Comparison of ENCODE assay signal across 8 cellular contexts in the genomic region with DNA sequence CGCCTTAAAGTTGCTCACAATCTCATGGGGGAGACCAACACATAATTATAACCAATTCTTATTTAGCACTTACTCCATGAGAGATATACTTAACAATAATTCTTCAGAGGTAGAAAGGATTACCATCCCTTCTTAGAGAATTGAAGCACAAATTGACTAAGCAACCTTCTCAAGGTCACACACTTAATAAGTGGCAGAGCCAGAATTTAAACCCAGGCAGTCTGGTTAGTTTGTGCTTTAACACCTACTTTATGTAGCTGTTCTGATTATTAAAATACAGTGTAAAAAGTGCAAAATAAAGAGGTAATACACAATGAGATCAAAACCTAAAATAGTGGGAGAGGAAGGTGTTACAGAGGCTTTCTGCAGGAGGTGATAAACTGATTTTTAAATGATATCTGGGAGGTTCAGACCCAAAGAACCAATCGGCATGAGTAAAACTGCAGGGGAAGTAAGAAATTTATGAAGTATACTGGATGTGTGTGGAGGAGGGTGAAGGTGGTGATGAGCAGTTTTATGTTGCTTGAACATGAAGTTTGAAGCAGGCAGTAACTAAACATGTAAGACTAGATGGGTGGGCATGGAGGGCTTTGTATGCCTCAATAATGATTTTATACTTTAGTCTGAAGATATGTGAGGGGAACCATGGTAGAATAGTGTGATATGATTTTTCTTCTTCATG. TPM values are rescaled to one million over a fixed set of nuclear protein-coding genes. Genes with fewer than 3 reads are reported as not detected.
DNase-seq lines count a peak whose midpoint lies in the region; ATAC-seq and TF ChIP-seq lines count a peak whose summit lies in the region.

No MANE protein-coding gene starts in this region.

- H3K4me1 Mint-ChIP-seq in activated CD4-positive, alpha-beta T cell treated with anti-CD3 and anti-CD28 coated beads for 36 hours: peaks cover 75% of the 10 kb centered on the region
- peaks cover 66 to 87% of the 10 kb centered on the region in 2 donors for H3K4me1 Mint-ChIP-seq in effector memory CD8-positive, alpha-beta T cell (ENCODE audit: low read depth in 2 of 2)
- H3K4me1 Mint-ChIP-seq in stimulated activated memory B cell treated with anti-CD40 and anti-IgM and Interleukin-4, amounts not matched to agents 10 μg/mL and 1 μg/mL and 100 μg/mL, for 72 hours: peaks cover 81% of the 10 kb centered on the region

- CTCF ChIA-PET in activated CD4-positive, alpha-beta T cell treated with anti-CD3 and anti-CD28 coated beads for 36 hours (lab: Charles Lee): interaction anchor here (0.6 to 2.8 kb wide), 26 partner anchors 8 to 170 kb away, joined by 3 to 34 read pairs (median 6); a partner anchor contains a TSS

- intact Hi-C loops in activated CD4-positive, alpha-beta T cell treated with anti-CD3 and anti-CD28 coated beads for 36 hours (cut with DNase I, micrococcal nuclease): loop anchor here (2.0 kb wide), 2 partner anchors 43 to 79 kb away; no protein-coding TSS in a partner anchor
- intact Hi-C loops in ascending aorta (cut with DNase I): no loop called here

- H3K27me3 ChIP-seq in RWPE2 (ENCODE audit: insufficient read depth, poor library complexity, severe bottlenecking) (no peaks in the 10 kb centered on the region), ascending aorta (no peaks in the 10 kb centered on the region)

- no peaks in the 10 kb centered on the region for H3K9me3 Mint-ChIP-seq in activated CD4-positive, alpha-beta T cell treated with anti-CD3 and anti-CD28 coated beads for 36 hours (ENCODE audit: low read depth)
- no peaks in the 10 kb centered on the region for H3K9me3 Mint-ChIP-seq in effector memory CD8-positive, alpha-beta T cell
- H3K9me3 Mint-ChIP-seq in stimulated activated memory B cell treated with anti-CD40 and anti-IgM and Interleukin-4, amounts not matched to agents 10 μg/mL and 1 μg/mL and 100 μg/mL, for 72 hours: no peaks in the 10 kb centered on the region

- no peaks in the 10 kb centered on the region for H3K9me3 ChIP-seq in RWPE2 (ENCODE audit: severe bottlenecking)
- no peaks in the 10 kb centered on the region for H3K9me3 ChIP-seq in ascending aorta

- H3K36me3 ChIP-seq in RWPE2 (ENCODE audit: low read depth) (peaks cover 14% of the 10 kb centered on the region), ascending aorta (no peaks in the 10 kb centered on the region)

- no peak for DNase-seq in activated CD4-positive, alpha-beta T cell treated with anti-CD3 and anti-CD28 coated beads for 36 hours
- no peak for DNase-seq in activated CD4-positive, alpha-beta T cell treated with anti-CD3 and anti-CD28 coated beads for 1 hour
- no peak for DNase-seq in RWPE2 (ENCODE audit: low spot score)
- DNase-seq in effector memory CD8-positive, alpha-beta T cell: no peak
- no peak for DNase-seq in ascending aorta (ENCODE audit: low spot score in 2 of 2)
- DNase-seq in NCI-H2196 (lab: John Stamatoyannopoulos, UW; ENCODE audit: unreplicated experiment): no peak

- peak overlapping the region; percentile 24 for H3K4me3 Mint-ChIP-seq in activated CD4-positive, alpha-beta T cell treated with anti-CD3 and anti-CD28 coated beads for 36 hours
- H3K4me3 Mint-ChIP-seq in effector memory CD8-positive, alpha-beta T cell: peak overlapping the region; percentile 75 to 94
- H3K4me3 Mint-ChIP-seq in stimulated activated memory B cell treated with anti-CD40 and anti-IgM and Interleukin-4, amounts not matched to agents 10 μg/mL and 1 μg/mL and 100 μg/mL, for 72 hours: peak overlapping the region; percentile 43

- H3K27ac ChIP-seq in RWPE2 (ENCODE audit: poor library complexity, severe bottlenecking) (peak overlapping the region; percentile 29), ascending aorta (peak overlapping the region in 1 of 2 donors; percentile 44)

- peaks cover 32% of the 10 kb centered on the region for H3K36me3 Mint-ChIP-seq in activated CD4-positive, alpha-beta T cell treated with anti-CD3 and anti-CD28 coated beads for 36 hours (ENCODE audit: low read depth)
- peaks cover 35% of the 10 kb centered on the region for H3K36me3 Mint-ChIP-seq in effector memory CD8-positive, alpha-beta T cell (ENCODE audit: insufficient read depth)
- H3K36me3 Mint-ChIP-seq in stimulated activated memory B cell treated with anti-CD40 and anti-IgM and Interleukin-4, amounts not matched to agents 10 μg/mL and 1 μg/mL and 100 μg/mL, for 72 hours: peaks cover 15% of the 10 kb centered on the region

- H3K4me3 ChIP-seq in RWPE2 (ENCODE audit: severe bottlenecking) (no peak overlapping the region), ascending aorta (no peak overlapping the region)

- TF ChIP-seq CTCF in RWPE2 (IDR thresholded peaks at IDR 0.05; ENCODE audit: poor library complexity, severe bottlenecking): no peak
- no peak for TF ChIP-seq CTCF in ascending aorta (IDR thresholded peaks at IDR 0.05)

- H3K27me3 Mint-ChIP-seq in activated CD4-positive, alpha-beta T cell treated with anti-CD3 and anti-CD28 coated beads for 36 hours: no peaks in the 10 kb centered on the region
- no peaks in the 10 kb centered on the region for H3K27me3 Mint-ChIP-seq in effector memory CD8-positive, alpha-beta T cell
- no peaks in the 10 kb centered on the region for H3K27me3 Mint-ChIP-seq in stimulated activated memory B cell treated with anti-CD40 and anti-IgM and Interleukin-4, amounts not matched to agents 10 μg/mL and 1 μg/mL and 100 μg/mL, for 72 hours

- no peak for ATAC-seq in activated CD4-positive, alpha-beta T cell treated with anti-CD3 and anti-CD28 coated beads for 36 hours
- ATAC-seq in RWPE2 (ENCODE audit: low read depth) (no peak), HG03045 (IDR thresholded peaks at IDR 0.05; ENCODE audit: unreplicated experiment) (no peak)
- ATAC-seq in effector memory CD8-positive, alpha-beta T cell (replicated peaks): peak; percentile 30
- no peak for ATAC-seq in stimulated activated memory B cell treated with anti-CD40 and anti-IgM and Interleukin-4, amounts not matched to agents 10 μg/mL and 1 μg/mL and 100 μg/mL, for 72 hours

- H3K4me1 ChIP-seq in RWPE2 (ENCODE audit: insufficient read depth, poor library complexity, severe bottlenecking) (peaks cover 38% of the 10 kb centered on the region), ascending aorta (peaks cover 8 to 37% of the 10 kb centered on the region in 2 donors)

- POLR2A ChIA-PET in activated CD4-positive, alpha-beta T cell treated with anti-CD3 and anti-CD28 coated beads for 36 hours (lab: Charles Lee): interaction anchor here (0.6 to 1.2 kb wide), 3 partner anchors 30 to 207 kb away, joined by 3 to 8 read pairs (median 3); a partner anchor contains a TSS

- peak overlapping the region; percentile 85 for H3K27ac Mint-ChIP-seq in activated CD4-positive, alpha-beta T cell treated with anti-CD3 and anti-CD28 coated beads for 36 hours
- peak overlapping the region; percentile 1 to 14 for H3K27ac Mint-ChIP-seq in effector memory CD8-positive, alpha-beta T cell
- H3K27ac Mint-ChIP-seq in stimulated activated memory B cell treated with anti-CD40 and anti-IgM and Interleukin-4, amounts not matched to agents 10 μg/mL and 1 μg/mL and 100 μg/mL, for 72 hours: peak overlapping the region; percentile 44

RNA-seq across cellular contexts. Expression of a gene that starts 5.7 kb away (rescaled TPM):
- total RNA-seq in activated CD4-positive, alpha-beta T cell treated with anti-CD3 and anti-CD28 coated beads for 36 hours: 10 to 100 TPM; 41.4 to 45.0 TPM
- 57.0 TPM for total RNA-seq in ascending aorta

RNA-seq across cellular contexts. Expression of a gene that starts 6.6 kb away (rescaled TPM):
- total RNA-seq in activated CD4-positive, alpha-beta T cell treated with anti-CD3 and anti-CD28 coated beads for 36 hours: 10 to 100 TPM; 32.7 to 40.0 TPM
- total RNA-seq in ascending aorta: 2.9 TPM

RNA-seq across cellular contexts. Expression of a gene that starts 30.3 kb away (rescaled TPM):
- 1 to 10 TPM; 3.2 to 4.1 TPM for total RNA-seq in activated CD4-positive, alpha-beta T cell treated with anti-CD3 and anti-CD28 coated beads for 36 hours
- 22.9 TPM for total RNA-seq in ascending aorta

RNA-seq across cellular contexts. Expression of a gene that starts 39.5 kb away (rescaled TPM):
- under 1 TPM in 1 of 2 experiments, not detected in 1; 0.14 TPM for total RNA-seq in activated CD4-positive, alpha-beta T cell treated with anti-CD3 and anti-CD28 coated beads for 36 hours
- total RNA-seq in ascending aorta: not detected

RNA-seq across cellular contexts. Expression of a gene that starts 45.0 kb away (rescaled TPM):
- total RNA-seq in activated CD4-positive, alpha-beta T cell treated with anti-CD3 and anti-CD28 coated beads for 36 hours: under 1 TPM; 0.39 to 0.43 TPM
- 0.11 TPM for total RNA-seq in ascending aorta

Comparison
In these comparisons a context has a peak if more than half of its experiments do, and no peak if none do; other contexts are left out.
1. H3K27ac Mint-ChIP-seq: peak in every context shown above with its lines; median percentile 85 in activated CD4-positive, alpha-beta T cell treated with anti-CD3 and anti-CD28 coated beads for 36 hours; 44 in stimulated activated memory B cell treated with anti-CD40 and anti-IgM and Interleukin-4, amounts not matched to agents 10 μg/mL and 1 μg/mL and 100 μg/mL, for 72 hours; 8 in effector memory CD8-positive, alpha-beta T cell.
2. H3K4me3 Mint-ChIP-seq: peak in every context shown above with its lines; median percentile 84 in effector memory CD8-positive, alpha-beta T cell; 43 in stimulated activated memory B cell treated with anti-CD40 and anti-IgM and Interleukin-4, amounts not matched to agents 10 μg/mL and 1 μg/mL and 100 μg/mL, for 72 hours; 24 in activated CD4-positive, alpha-beta T cell treated with anti-CD3 and anti-CD28 coated beads for 36 hours.